ENCODE assay signal across 2 cellular contexts in genomic region chr12:55981882-55982281, GRCh38. TPM values are rescaled to one million over a fixed set of nuclear protein-coding genes. Genes with fewer than 3 reads are reported as not detected.
"Had no signal": no experiment of that assay in that cellular context is flagged by ENCODE, and none has a peak within 500 bp of the region (broad histone marks: within the 10 kb centered on the region; RNA-seq: fewer than 3 reads in every experiment).

No MANE protein-coding gene starts in this region.

RNA-seq across cellular contexts. Expression of gene PMEL, which starts 16.0 kb away (rescaled TPM):
- total RNA-seq: occipital lobe had no signal
- polyA plus RNA-seq: neural cell had no signal
